10 cellular contexts compared by ENCODE assay signal in the genomic region with DNA sequence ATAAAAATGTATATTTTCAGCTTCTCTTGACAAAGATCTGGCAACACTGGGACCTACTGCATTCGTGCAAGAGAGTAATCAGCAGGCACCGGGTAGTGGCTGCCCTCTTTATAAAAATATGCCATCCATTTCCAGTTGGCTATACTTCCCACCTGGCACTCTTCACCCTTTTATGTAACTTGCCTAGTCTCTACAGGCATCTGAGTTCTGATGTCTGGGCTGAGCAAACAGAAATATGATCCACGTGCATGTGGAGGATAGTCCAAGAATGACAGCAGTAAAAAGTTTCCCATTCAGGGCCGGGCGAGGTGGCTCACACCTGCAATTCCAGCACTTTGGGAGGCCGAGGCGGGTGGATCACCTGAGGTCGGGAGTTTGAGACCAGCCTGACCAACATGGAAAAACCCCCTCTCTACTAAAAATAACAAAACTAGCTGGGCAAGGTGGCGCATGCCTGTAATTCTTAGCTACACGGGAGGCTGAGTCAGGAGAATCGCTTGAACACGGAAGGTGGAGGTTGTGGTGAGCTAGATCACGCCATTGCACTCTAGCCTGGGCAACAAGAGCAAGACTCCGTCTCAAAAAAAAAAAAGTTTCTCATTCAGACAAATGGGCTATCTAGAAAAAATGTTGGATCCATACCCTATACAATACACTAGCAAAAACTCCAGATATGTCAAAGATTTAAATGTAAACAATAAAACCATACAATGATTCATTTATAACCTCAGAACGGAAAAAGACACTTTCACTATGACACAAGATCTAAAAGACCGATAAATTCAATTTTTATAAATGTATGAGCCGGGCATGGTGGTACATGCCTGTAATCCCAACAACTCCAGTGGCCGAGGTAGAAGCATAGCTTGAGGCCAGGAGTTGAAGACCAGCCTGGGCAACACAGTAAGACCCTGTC. TPM values are rescaled to one million over a fixed set of nuclear protein-coding genes. Genes with fewer than 3 reads are reported as not detected.
DNase-seq lines count a peak whose midpoint lies in the region; ATAC-seq, FAIRE-seq and TF ChIP-seq lines count a peak whose summit lies in the region.
"Had no signal": no experiment of that assay in that cellular context is flagged by ENCODE, and none has a peak within 500 bp of the region (broad histone marks: within the 10 kb centered on the region; RNA-seq: fewer than 3 reads in every experiment).

No MANE protein-coding gene starts in this region.

- no peaks in the 10 kb centered on the region for H4K20me1 ChIP-seq in GM12878 (ENCODE audit: control insufficient read depth, insufficient read depth)

- peaks cover 21% of the 10 kb centered on the region for H3K79me2 ChIP-seq in GM12878 (ENCODE audit: control insufficient read depth, insufficient read depth, low read length)

- no TSS peak for BruUV-seq in GM12878 (replicated peaks; lab: Mats Ljungman, UMichigan)

- H3K27me3 ChIP-seq in GM12878 (replicated peaks in 1 of 2; ENCODE audit: control insufficient read depth in 2 of 2, insufficient read depth in 2 of 2, low read length in 1 of 2): no peaks in the 10 kb centered on the region

- H3K4me2 ChIP-seq in GM12878 (ENCODE audit: control insufficient read depth, insufficient read depth): no peak overlapping the region

- peaks cover 8% of the 10 kb centered on the region for H3K4me1 ChIP-seq in GM12878 (ENCODE audit: control insufficient read depth, insufficient read depth, low read length)

- 42% methylated on average over 18 of the region's 18 CpGs for WGBS in GM12878 (ENCODE audit: insufficient coverage, insufficient replicate concordance, low lambda C conversion rate, missing lambda C conversion rate)

- in situ Hi-C loops in GM12878 (cut with MboI): no loop called here

- no peak overlapping the region for H3K9ac ChIP-seq in GM12878 (ENCODE audit: control insufficient read depth, insufficient read depth, low read length)

- no peak overlapping the region for H3K4me3 ChIP-seq in GM12878

- H3K9me3 ChIP-seq in GM12878 (replicated peaks; ENCODE audit: control insufficient read depth, insufficient read depth, low read length): peaks cover 4% of the 10 kb centered on the region; the same call in 1 of the 3 replicates

- peak; percentile 49 for DNase-seq in activated naive CD4-positive, alpha-beta T cell treated with Interleukin-2 at 50 U/mL for 16 hours
- DNase-seq in activated naive CD4-positive, alpha-beta T cell treated with anti-CD3 and anti-CD28 coated beads, Interleukin-2, amount 50 U/mL, for 16 hours: no peak
- DNase-seq in NCI-H510A (lab: John Stamatoyannopoulos, UW) (peak; percentile 66), GM12878 (ENCODE audit: low read depth, low spot score) (no peak), activated gamma-delta T cell (lab: John Stamatoyannopoulos, UW) (no peak), amygdala (lab: John Stamatoyannopoulos, UW) (no peak)
- peak; percentile 8 for DNase-seq in stimulated activated CD4-positive, alpha-beta T cell treated with anti-CD3 and anti-CD28 coated beads, Interleukin-4, amount 100 ng/mL, for 1 hour
- DNase-seq: MV-4-11 had no signal

- no peak for FAIRE-seq in GM12878 (lab: Jason Lieb, UNC)

- intact Hi-C loops in GM12878 (cut with micrococcal nuclease; ENCODE audit: unreplicated experiment): loop anchor here (5.0 kb wide), 4 partner anchors 116 to 589 kb away; a partner anchor contains a TSS

- CTCF ChIA-PET in GM12878 (lab: Yijun Ruan, JAX): interaction anchor here (0.9 kb wide), 1 partner anchor 27 kb away, joined by 3 read pairs; no protein-coding TSS in a partner anchor

- no peak overlapping the region for H2AFZ ChIP-seq in GM12878 (ENCODE audit: control insufficient read depth, low read depth, low read length)
- H2AFZ ChIP-seq: GM23338 had no signal

- SMC1A ChIA-PET in GM12878 (lab: Charles Lee; ENCODE audit: uncharacterized antibody, unreplicated experiment): interaction anchor here (1.0 to 1.3 kb wide), 2 partner anchors 78 to 116 kb away, joined by 3 read pairs; no protein-coding TSS in a partner anchor

- no peak overlapping the region for H3K27ac ChIP-seq in GM12878 (ENCODE audit: control insufficient read depth, insufficient read depth)

- TF ChIP-seq RAD21 in GM12878 (IDR thresholded peaks at IDR 0.05; ENCODE audit: insufficient read depth, low read depth, low read length): no peak

- RAD21 ChIA-PET in GM12878 (lab: Charles Lee; ENCODE audit: unreplicated experiment): no interaction called here

- ATAC-seq in GM12878 (no peak), HG02571 (IDR thresholded peaks at IDR 0.05; ENCODE audit: unreplicated experiment) (no peak)
- ATAC-seq: GM23338 had no signal

- no peaks in the 10 kb centered on the region for H3K36me3 ChIP-seq in GM12878 (ENCODE audit: control insufficient read depth in 2 of 2, insufficient read depth in 2 of 2, low read length in 1 of 2)

- TF ChIP-seq EP300 in GM12878 (IDR thresholded peaks at IDR 0.05; ENCODE audit: borderline replicate concordance in 1 of 2, control insufficient read depth in 1 of 2, low read depth in 2 of 2, low read length in 2 of 2): no peak

- POLR2A ChIA-PET in GM12878 (lab: Charles Lee): interaction anchor here (1.1 kb wide), 1 partner anchor 82 kb away, joined by 3 read pairs; no protein-coding TSS in a partner anchor

- no peak for TF ChIP-seq CTCF in GM12878 (IDR thresholded peaks at IDR 0.05 in 2 of 3, conservative IDR thresholded peaks at IDR 0.05 in 1 of 3; ENCODE audit: control insufficient read depth in 2 of 3, extremely low read depth in 1 of 3, insufficient read depth in 1 of 3, low read depth in 3 of 3, low read length in 3 of 3)

- no peak for TF ChIP-seq POLR2A in GM12878 (IDR thresholded peaks at IDR 0.05; ENCODE audit: low read depth, low read length)

TF ChIP-seq in GM12878, 131 proteins besides CTCF, POLR2A, EP300 and RAD21:
- TF ChIP-seq PAX5 (IDR thresholded peaks at IDR 0.05; ENCODE audit: borderline replicate concordance, low read depth, low read length) (no peak), ZNF207 (IDR thresholded peaks at IDR 0.05; ENCODE audit: borderline replicate concordance) (no peak), CEBPB (IDR thresholded peaks at IDR 0.05; ENCODE audit: borderline replicate concordance in 1 of 2, low read depth in 2 of 2, low read length in 2 of 2) (no peak), RUNX3 (IDR thresholded peaks at IDR 0.05; ENCODE audit: low read length) (peak; percentile 65; the same call in 1 of the 2 replicates), JUNB (IDR thresholded peaks at IDR 0.05) (peak; percentile 90), STAT1 (conservative IDR thresholded peaks at IDR 0.05) (no peak), NFIC (IDR thresholded peaks at IDR 0.05; ENCODE audit: low read depth, low read length) (peak; percentile 39; the same call in 1 of the 2 replicates), NFYA (IDR thresholded peaks at IDR 0.05; ENCODE audit: borderline replicate concordance, low read depth, low read length) (no peak), PAX8 (IDR thresholded peaks at IDR 0.05) (no peak)
- TF ChIP-seq, protein P1, sequence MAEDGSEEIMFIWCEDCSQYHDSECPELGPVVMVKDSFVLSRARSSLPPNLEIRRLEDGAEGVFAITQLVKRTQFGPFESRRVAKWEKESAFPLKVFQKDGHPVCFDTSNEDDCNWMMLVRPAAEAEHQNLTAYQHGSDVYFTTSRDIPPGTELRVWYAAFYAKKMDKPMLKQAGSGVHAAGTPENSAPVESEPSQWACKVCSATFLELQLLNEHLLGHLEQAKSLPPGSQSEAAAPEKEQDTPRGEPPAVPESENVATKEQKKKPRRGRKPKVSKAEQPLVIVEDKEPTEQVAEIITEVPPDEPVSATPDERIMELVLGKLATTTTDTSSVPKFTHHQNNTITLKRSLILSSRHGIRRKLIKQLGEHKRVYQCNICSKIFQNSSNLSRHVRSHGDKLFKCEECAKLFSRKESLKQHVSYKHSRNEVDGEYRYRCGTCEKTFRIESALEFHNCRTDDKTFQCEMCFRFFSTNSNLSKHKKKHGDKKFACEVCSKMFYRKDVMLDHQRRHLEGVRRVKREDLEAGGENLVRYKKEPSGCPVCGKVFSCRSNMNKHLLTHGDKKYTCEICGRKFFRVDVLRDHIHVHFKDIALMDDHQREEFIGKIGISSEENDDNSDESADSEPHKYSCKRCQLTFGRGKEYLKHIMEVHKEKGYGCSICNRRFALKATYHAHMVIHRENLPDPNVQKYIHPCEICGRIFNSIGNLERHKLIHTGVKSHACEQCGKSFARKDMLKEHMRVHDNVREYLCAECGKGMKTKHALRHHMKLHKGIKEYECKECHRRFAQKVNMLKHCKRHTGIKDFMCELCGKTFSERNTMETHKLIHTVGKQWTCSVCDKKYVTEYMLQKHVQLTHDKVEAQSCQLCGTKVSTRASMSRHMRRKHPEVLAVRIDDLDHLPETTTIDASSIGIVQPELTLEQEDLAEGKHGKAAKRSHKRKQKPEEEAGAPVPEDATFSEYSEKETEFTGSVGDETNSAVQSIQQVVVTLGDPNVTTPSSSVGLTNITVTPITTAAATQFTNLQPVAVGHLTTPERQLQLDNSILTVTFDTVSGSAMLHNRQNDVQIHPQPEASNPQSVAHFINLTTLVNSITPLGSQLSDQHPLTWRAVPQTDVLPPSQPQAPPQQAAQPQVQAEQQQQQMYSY (CRISPR knock-in tag; IDR thresholded peaks at IDR 0.05): no peak
TF ChIP-seq in GM12878: peak in this region for 3.

RNA-seq across cellular contexts. Expression of a gene that starts 2.2 kb away (rescaled TPM):
- 65.1 and 66.0 TPM in 2 replicates for total RNA-seq in GM12878 (2013; cell fraction: nucleolus; rRNA removed)
- total RNA-seq in GM12878 (2014; rRNA removed) (8.1 and 8.9 TPM in 2 replicates), GM12878 (2014; rRNA removed; fragmentation: Illumina TruSeq; extraction: Trizol) (16.8 and 17.0 TPM in 2 replicates), GM12878 (2021) (12.7 and 13.3 TPM in 2 replicates)
- polyA plus RNA-seq in GM12878 (2011; ENCODE audit: low read depth): 4.2 TPM
- polyA plus RNA-seq in GM12878 (2011; rRNA removed) (16.7 and 22.2 TPM in 2 replicates), GM12878 (2014; fragmentation: Illumina TruSeq; extraction: Trizol) (14.8 and 19.5 TPM in 2 replicates), GM12878 (2014; fragmentation: Nextera tagmentation; extraction: Ambion mirVana) (1 to 10 TPM; 2.9 to 4.1 TPM), GM12878 (2014; rRNA removed) (6.0 and 8.6 TPM in 2 replicates), GM12878 (2016; fragmentation: Nextera tagmentation; extraction: Ambion mirVana) (1 to 10 TPM; 2.1 to 2.8 TPM)
- polyA plus RNA-seq in GM12878 (2011; cell fraction: cytosol; rRNA removed): 6.8 and 7.7 TPM in 2 replicates
- 8.7 and 10.0 TPM in 2 replicates for polyA plus RNA-seq in GM12878 (2011; cell fraction: nucleus; rRNA removed)
- polyA plus RNA-seq in GM12878 (2012): 6.8 and 9.5 TPM in 2 replicates
- 19.9 and 27.6 TPM in 2 replicates for polyA minus RNA-seq in GM12878 (2011; rRNA and poly(A)+ RNA removed)
- 8.3 and 8.7 TPM in 2 replicates for polyA minus RNA-seq in GM12878 (2011; cell fraction: cytosol; rRNA and poly(A)+ RNA removed)
- polyA minus RNA-seq in GM12878 (2011; cell fraction: nucleus; rRNA and poly(A)+ RNA removed): 15.0 and 23.0 TPM in 2 replicates

Comparison
In these comparisons a context has a peak if more than half of its experiments do, and no peak if none do; other contexts are left out.
1. DNase-seq: peak in activated naive CD4-positive, alpha-beta T cell treated with Interleukin-2 at 50 U/mL for 16 hours (single experiment), NCI-H510A (single experiment) and stimulated activated CD4-positive, alpha-beta T cell treated with anti-CD3 and anti-CD28 coated beads, Interleukin-4, amount 100 ng/mL, for 1 hour (single experiment); none in activated naive CD4-positive, alpha-beta T cell treated with anti-CD3 and anti-CD28 coated beads, Interleukin-2, amount 50 U/mL, for 16 hours (single experiment), GM12878 (single experiment), activated gamma-delta T cell (single experiment) and amygdala (0 of 56).